7 cellular contexts compared by ENCODE assay signal in genomic region chr5:95283022-95283615, GRCh38. TPM values are rescaled to one million over a fixed set of nuclear protein-coding genes. Genes with fewer than 3 reads are reported as not detected.
DNase-seq lines count a peak whose midpoint lies in the region; ATAC-seq, FAIRE-seq and TF ChIP-seq lines count a peak whose summit lies in the region.

No MANE protein-coding gene starts in this region.

- H3K27me3 ChIP-seq in Loucy (ENCODE audit: insufficient read depth, low read length, poor library complexity, severe bottlenecking) (peaks cover 9% of the 10 kb centered on the region), dorsolateral prefrontal cortex (peaks cover 0 to 47% (median 8%) of the 10 kb centered on the region in 45 donors), osteoblast (ENCODE audit: insufficient read depth, low read length) (peaks cover 71% of the 10 kb centered on the region)

- H3K9me2 ChIP-seq in Loucy (replicated peaks; ENCODE audit: low read depth, low read length): no peaks in the 10 kb centered on the region

- ATAC-seq in HG02678 (IDR thresholded peaks at IDR 0.05; ENCODE audit: unreplicated experiment): no peak

- H3K79me2 ChIP-seq in Loucy (ENCODE audit: insufficient read depth, low read length) (no peaks in the 10 kb centered on the region), osteoblast (ENCODE audit: insufficient read depth, low read length) (no peaks in the 10 kb centered on the region)

- H3K36me3 ChIP-seq in Loucy (ENCODE audit: insufficient read depth, low read length): no peaks in the 10 kb centered on the region
- H3K36me3 ChIP-seq in osteoblast (ENCODE audit: insufficient read depth, low read length): no peaks in the 10 kb centered on the region

- H2AFZ ChIP-seq in Loucy (ENCODE audit: low read length): 0 out of 2 replicates have a peak overlapping the region, but pooled peaks have one; percentile 95
- no peak overlapping the region for H2AFZ ChIP-seq in osteoblast (ENCODE audit: low read length)

- TF ChIP-seq CTCF in Loucy (conservative IDR thresholded peaks at IDR 0.05; ENCODE audit: low read length) (no peak), dorsolateral prefrontal cortex (IDR thresholded peaks at IDR 0.05 in 54 of 56, conservative IDR thresholded peaks at IDR 0.05 in 2 of 56; ENCODE audit: low read depth in 1 of 56, partially characterized antibody in 56 of 56) (no peak), osteoblast (IDR thresholded peaks at IDR 0.05; ENCODE audit: extremely low read depth, low read depth, low read length) (no peak)

- H3K9me3 ChIP-seq in Loucy (ENCODE audit: insufficient read depth, low read depth, low read length) (no peaks in the 10 kb centered on the region), osteoblast (ENCODE audit: low read depth, low read length) (no peaks in the 10 kb centered on the region)

- no peaks in the 10 kb centered on the region for H4K20me1 ChIP-seq in Loucy (ENCODE audit: insufficient read depth, low read length, poor library complexity, severe bottlenecking)
- H4K20me1 ChIP-seq in osteoblast (ENCODE audit: insufficient read depth, low read length): no peaks in the 10 kb centered on the region

- H3K27ac ChIP-seq in dorsolateral prefrontal cortex (peak overlapping the region in 2 of 59 donors; percentile 80 to 85), osteoblast (ENCODE audit: low read depth, low read length) (no peak overlapping the region)

- H3K4me2 ChIP-seq in Loucy (ENCODE audit: low read depth, low read length, poor library complexity, severe bottlenecking) (peak overlapping the region; percentile 70), osteoblast (ENCODE audit: insufficient read depth, low read length) (no peak overlapping the region)

- H3K9ac ChIP-seq in Loucy (ENCODE audit: low read depth, low read length, poor library complexity, severe bottlenecking): no peak overlapping the region

- H3K4me1 ChIP-seq in Loucy (ENCODE audit: insufficient read depth, low read length, poor library complexity, severe bottlenecking): peaks cover 11% of the 10 kb centered on the region
- peaks cover 4% of the 10 kb centered on the region for H3K4me1 ChIP-seq in osteoblast (ENCODE audit: insufficient read depth, low read length)

- no peaks in the 10 kb centered on the region for H3F3A ChIP-seq in Loucy (ENCODE audit: low read depth)

- H3K4me3 ChIP-seq in Loucy (ENCODE audit: low read length, poor library complexity, severe bottlenecking): peak overlapping the region; percentile 82
- H3K4me3 ChIP-seq in dorsolateral prefrontal cortex: peak overlapping the region; percentile 44 to 80 (median 69)
- peak overlapping the region; percentile 36 for H3K4me3 ChIP-seq in osteoblast (ENCODE audit: insufficient read depth, low read length)

- DNase-seq in DMS53 (lab: John Stamatoyannopoulos, UW) (peak; percentile 41), dorsolateral prefrontal cortex (peak in 1 of 10 donors; percentile 39), osteoblast (ENCODE audit: insufficient read length, low spot score, missing footprints) (peak; percentile 74), ACHN (no peak), HTR-8/SVneo (ENCODE audit: insufficient read length, low spot score) (no peak)

- no peak for FAIRE-seq in HTR-8/SVneo (lab: Jason Lieb, UNC)

- in situ Hi-C loops in ACHN (cut with HindIII; ENCODE audit: low pct_ligation_motif_present, low pct_unique_long_range_greater_than_20kb, low sequenced_read_pairs): no loop called here

- intact Hi-C loops in dorsolateral prefrontal cortex (cut with DNase I): no loop called here

RNA-seq across cellular contexts. Expression of gene MCTP1, which starts 1.8 kb away (rescaled TPM):
- total RNA-seq in dorsolateral prefrontal cortex: 100 to 1,000 TPM in 39 of 120 experiments, 10 to 100 TPM in 81; 41.4 to 146 (median 92.0) TPM
- total RNA-seq in osteoblast: 5.8 and 6.8 TPM in 2 replicates

Comparison
In these comparisons a context has a peak if more than half of its experiments do, and no peak if none do; other contexts are left out.
1. DNase-seq: peak in DMS53 (single experiment) and osteoblast (single experiment); none in ACHN (single experiment) and HTR-8/SVneo (single experiment).
2. Peak in every context shown above with its lines, with median percentiles within 50 percentile points of each other: H3K4me3 ChIP-seq.